17 cellular contexts compared by ENCODE assay signal in the genomic region with DNA sequence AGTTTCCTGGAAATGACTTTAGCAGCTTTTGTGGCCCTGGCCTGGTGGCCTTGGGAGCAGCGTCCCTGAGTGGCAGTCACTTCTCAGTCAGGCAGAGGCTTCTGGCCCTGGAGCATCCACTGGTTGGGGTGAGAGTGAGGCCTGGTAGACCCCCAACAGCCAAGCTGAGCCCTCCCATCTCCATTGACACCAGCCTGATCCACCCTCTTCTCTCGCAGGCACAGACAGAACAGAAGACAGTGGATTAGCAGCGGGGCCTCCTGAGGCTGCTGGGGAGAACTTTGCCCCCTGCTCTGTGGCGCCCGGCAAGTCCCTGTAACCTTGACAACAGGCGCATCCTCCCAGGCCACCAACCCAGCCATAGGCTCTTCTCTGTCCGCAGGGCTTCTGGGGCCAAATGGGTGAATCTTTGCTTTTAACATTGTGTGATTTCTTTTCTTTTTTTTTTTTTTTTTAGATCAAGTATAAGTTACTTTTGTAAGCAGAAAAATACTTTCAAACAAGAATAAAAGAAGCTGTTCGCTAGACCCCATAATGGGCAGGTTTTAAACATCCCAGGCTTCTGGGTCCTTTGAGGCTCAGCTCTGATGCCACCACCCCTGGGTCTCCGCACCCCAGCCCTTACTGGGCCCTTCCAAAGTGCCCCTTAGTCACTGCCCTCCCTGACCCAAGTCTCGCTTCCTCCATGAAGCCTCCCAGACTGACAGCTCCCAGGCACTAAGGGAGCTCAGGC. TPM values are rescaled to one million over a fixed set of nuclear protein-coding genes. Genes with fewer than 3 reads are reported as not detected.
"Had no signal": no experiment of that assay in that cellular context is flagged by ENCODE, and none has a peak within 500 bp of the region (broad histone marks: within the 10 kb centered on the region; RNA-seq: fewer than 3 reads in every experiment).

No MANE protein-coding gene starts in this region.

- H3K27ac ChIP-seq: adrenal gland, cardiac muscle cell, dorsolateral prefrontal cortex, esophagus muscularis mucosa, lower lobe of right lung, pancreas, WERI-Rb-1 had no signal

- H3K36me3 ChIP-seq: cardiac muscle cell had no signal

- ATAC-seq: activated CD4-positive, alpha-beta T cell treated with anti-CD3 and anti-CD28 coated beads for 36 hours; lower lobe of right lung; pancreas; sciatic nerve; stimulated activated naive CD8-positive, alpha-beta T cell treated with anti-CD3 and anti-CD28 coated beads, Interleukin-15, amount 100 ng/mL, for 72 hours had no signal

- H3K27me3 Mint-ChIP-seq: activated CD4-positive, alpha-beta memory T cell treated with anti-CD3 and anti-CD28 coated beads for 36 hours; activated CD4-positive, alpha-beta T cell treated with anti-CD3 and anti-CD28 coated beads for 36 hours; activated naive CD4-positive, alpha-beta T cell treated with anti-CD3 and anti-CD28 coated beads, Interleukin-2, amount 50 U/mL, for 24 hours; activated T-cell treated with anti-CD3 and anti-CD28 coated beads, Interleukin-2, amount 50 U/mL, for 24 hours; stimulated activated naive CD8-positive, alpha-beta T cell treated with anti-CD3 and anti-CD28 coated beads, Interleukin-15, amount 100 ng/mL, for 72 hours; type B pancreatic cell had no signal

- H3K36me3 Mint-ChIP-seq: activated CD4-positive, alpha-beta memory T cell treated with anti-CD3 and anti-CD28 coated beads for 36 hours; activated naive CD4-positive, alpha-beta T cell treated with anti-CD3 and anti-CD28 coated beads, Interleukin-2, amount 50 U/mL, for 24 hours; type B pancreatic cell had no signal

- H3K27ac Mint-ChIP-seq: activated CD4-positive, alpha-beta memory T cell treated with anti-CD3 and anti-CD28 coated beads for 36 hours; activated CD4-positive, alpha-beta T cell treated with anti-CD3 and anti-CD28 coated beads for 36 hours; activated naive CD4-positive, alpha-beta T cell treated with anti-CD3 and anti-CD28 coated beads, Interleukin-2, amount 50 U/mL, for 24 hours; activated T-cell treated with anti-CD3 and anti-CD28 coated beads, Interleukin-2, amount 50 U/mL, for 24 hours; type B pancreatic cell had no signal

- H3K9me3 ChIP-seq: adrenal gland, esophagus muscularis mucosa, lower lobe of right lung, pancreas had no signal

- H3K4me3 Mint-ChIP-seq: activated CD4-positive, alpha-beta memory T cell treated with anti-CD3 and anti-CD28 coated beads for 36 hours; activated CD4-positive, alpha-beta T cell treated with anti-CD3 and anti-CD28 coated beads for 36 hours; activated naive CD4-positive, alpha-beta T cell treated with anti-CD3 and anti-CD28 coated beads, Interleukin-2, amount 50 U/mL, for 24 hours; activated T-cell treated with anti-CD3 and anti-CD28 coated beads, Interleukin-2, amount 50 U/mL, for 24 hours; stimulated activated naive CD8-positive, alpha-beta T cell treated with anti-CD3 and anti-CD28 coated beads, Interleukin-15, amount 100 ng/mL, for 72 hours; type B pancreatic cell had no signal

- DNase-seq: activated CD4-positive, alpha-beta memory T cell treated with anti-CD3 and anti-CD28 coated beads for 36 hours; activated CD4-positive, alpha-beta T cell treated with anti-CD3 and anti-CD28 coated beads for 36 hours; activated T-cell treated with anti-CD3 and anti-CD28 coated beads, Interleukin-2, amount 50 U/mL, for 24 hours; adrenal gland; dorsolateral prefrontal cortex; lower lobe of right lung; pancreas; stimulated activated naive CD8-positive, alpha-beta T cell treated with anti-CD3 and anti-CD28 coated beads, Interleukin-15, amount 100 ng/mL, for 72 hours; WERI-Rb-1 had no signal

- H3K4me3 ChIP-seq: adrenal gland, cardiac muscle cell, dorsolateral prefrontal cortex, esophagus muscularis mucosa, lower lobe of right lung, pancreas had no signal

- H3K27me3 ChIP-seq: adrenal gland, cardiac muscle cell, dorsolateral prefrontal cortex, esophagus muscularis mucosa, pancreas had no signal

RNA-seq across cellular contexts. Expression of gene PRSS22, which starts 41.0 kb away (rescaled TPM):
- total RNA-seq: activated CD4-positive, alpha-beta T cell treated with anti-CD3 and anti-CD28 coated beads for 36 hours; cardiac muscle cell; esophagus muscularis mucosa; T-helper 1 cell treated with Interleukin-12 subunit alpha and Interleukin-12 subunit beta and Interleukin-4 antibody, amounts not matched to agents 30 ng/mL and 1 ng/mL, for 36 hours; temporal lobe had no signal
- polyA plus RNA-seq: cardiac muscle cell, neural cell had no signal
